Comparison of ENCODE assay signal across 26 cellular contexts in the genomic region with DNA sequence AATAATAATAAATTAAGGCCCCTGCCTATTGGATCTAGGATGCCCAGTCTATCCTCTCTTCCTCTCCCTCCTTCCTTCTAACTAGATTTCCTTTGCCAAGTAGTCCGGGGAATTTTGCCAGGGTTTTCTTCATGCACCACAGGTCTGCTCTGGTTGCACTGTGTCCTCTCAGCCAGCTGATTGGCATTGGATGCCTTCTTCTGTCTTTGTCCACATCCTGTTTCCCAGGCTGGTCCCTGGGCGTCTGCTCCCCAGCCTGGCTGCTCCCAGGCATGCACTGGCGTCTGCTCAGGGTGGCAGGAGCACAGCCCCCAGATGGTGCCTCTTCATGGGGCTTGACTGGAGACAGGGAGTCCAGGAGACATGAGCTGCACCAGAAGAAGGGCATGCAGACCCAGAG.
"Had no signal": no experiment of that assay in that cellular context is flagged by ENCODE, and none has a peak within 500 bp of the region (broad histone marks: within the 10 kb centered on the region; RNA-seq: fewer than 3 reads in every experiment).

No MANE protein-coding gene starts in this region.

- H3K36me3 Mint-ChIP-seq: activated naive CD8-positive, alpha-beta T cell treated with anti-CD3 and anti-CD28 coated beads, Interleukin-2, amount 10 ng/mL, durations not matched to agents 7 days and 5 days; natural killer cell had no signal

- H3K4me1 ChIP-seq: esophagus squamous epithelium, stomach, suprapubic skin, transverse colon, uterus had no signal

- H3K27me3 ChIP-seq: gastrocnemius medialis, suprapubic skin, uterus had no signal

- H3K9me3 Mint-ChIP-seq: activated B cell treated with CpG ODN at 0.5 μM for 24 hours; activated naive CD4-positive, alpha-beta T cell treated with anti-CD3 and anti-CD28 coated beads for 36 hours; activated naive CD8-positive, alpha-beta T cell treated with anti-CD3 and anti-CD28 coated beads, Interleukin-2, amount 10 ng/mL, durations not matched to agents 7 days and 5 days; endodermal cell; natural killer cell; T-helper 1 cell treated with Interleukin-12 subunit alpha and Interleukin-12 subunit beta and Interleukin-4 antibody, amounts not matched to agents 30 μg/mL and 1 μg/mL, for 36 hours had no signal

- H3K4me3 Mint-ChIP-seq: activated B cell treated with CpG ODN at 0.5 μM for 24 hours; activated CD4-positive, alpha-beta T cell treated with anti-CD3 and anti-CD28 coated beads for 36 hours; activated naive CD4-positive, alpha-beta T cell treated with anti-CD3 and anti-CD28 coated beads for 36 hours; activated naive CD8-positive, alpha-beta T cell treated with anti-CD3 and anti-CD28 coated beads, Interleukin-2, amount 10 ng/mL, durations not matched to agents 7 days and 5 days; endodermal cell; natural killer cell; T-helper 1 cell treated with Interleukin-12 subunit alpha and Interleukin-12 subunit beta and Interleukin-4 antibody, amounts not matched to agents 30 μg/mL and 1 μg/mL, for 36 hours had no signal

- H3K36me3 ChIP-seq: esophagus squamous epithelium, gastrocnemius medialis, stomach, suprapubic skin, transverse colon, uterus had no signal

- H3K4me1 Mint-ChIP-seq: activated B cell treated with CpG ODN at 0.5 μM for 24 hours; activated CD4-positive, alpha-beta T cell treated with anti-CD3 and anti-CD28 coated beads for 36 hours; activated naive CD8-positive, alpha-beta T cell treated with anti-CD3 and anti-CD28 coated beads, Interleukin-2, amount 10 ng/mL, durations not matched to agents 7 days and 5 days; natural killer cell had no signal

- FAIRE-seq: bronchial epithelial cell had no signal

- H3K27ac Mint-ChIP-seq: activated B cell treated with CpG ODN at 0.5 μM for 24 hours; activated CD4-positive, alpha-beta T cell treated with anti-CD3 and anti-CD28 coated beads for 36 hours; activated naive CD4-positive, alpha-beta T cell treated with anti-CD3 and anti-CD28 coated beads for 36 hours; activated naive CD8-positive, alpha-beta T cell treated with anti-CD3 and anti-CD28 coated beads, Interleukin-2, amount 10 ng/mL, durations not matched to agents 7 days and 5 days; endodermal cell; natural killer cell; T-helper 1 cell treated with Interleukin-12 subunit alpha and Interleukin-12 subunit beta and Interleukin-4 antibody, amounts not matched to agents 30 μg/mL and 1 μg/mL, for 36 hours had no signal

- H3K27ac ChIP-seq: esophagus squamous epithelium, gastrocnemius medialis, psoas muscle, skin epidermis, stomach, suprapubic skin, transverse colon, uterus had no signal

- H3K4me3 ChIP-seq: esophagus squamous epithelium, gastrocnemius medialis, psoas muscle, skin epidermis, stomach, suprapubic skin, transverse colon, uterus had no signal

- H3K9me3 ChIP-seq: esophagus squamous epithelium, gastrocnemius medialis, psoas muscle, stomach, suprapubic skin, transverse colon, uterus had no signal

- DNase-seq: activated B cell treated with CpG ODN at 0.5 μM for 24 hours; activated CD4-positive, alpha-beta T cell treated with anti-CD3 and anti-CD28 coated beads for 36 hours; activated CD4-positive, alpha-beta T cell treated with anti-CD3 and anti-CD28 coated beads, Interleukin-2, amount 50 U/mL, for 48 hours; activated naive CD4-positive, alpha-beta T cell treated with anti-CD3 and anti-CD28 coated beads for 36 hours; activated naive CD8-positive, alpha-beta T cell treated with anti-CD3 and anti-CD28 coated beads, Interleukin-2, amount 10 ng/mL, durations not matched to agents 7 days and 5 days; activated T-cell treated with anti-CD3 and anti-CD28 coated beads, Interleukin-2, amount 50 U/mL, for 48 hours; amniotic stem cell; cerebellar nuclear complex; cortex of kidney; endodermal cell; esophagus squamous epithelium; gastrocnemius medialis; left cardiac atrium; mesendoderm; natural killer cell; psoas muscle; right cardiac atrium; stimulated activated CD4-positive, alpha-beta T cell treated with anti-CD3 and anti-CD28 coated beads, Interleukin-1b, Interleukin-23, amount 100 ng/mL, for 48 hours; stomach; T1000; transverse colon; uterus had no signal
